1 cellular context compared by ENCODE assay signal in genomic region chr18:21550510-21550970, GRCh38.
TF ChIP-seq lines count a peak whose summit lies in the region.

No MANE protein-coding gene starts in this region.

TF ChIP-seq in HepG2, 621 proteins besides CTCF, POLR2A, EP300 and RAD21 (continued from another document):
- no peak for TF ChIP-seq ZBTB49 (CRISPR knock-in tag; IDR thresholded peaks at IDR 0.05; ENCODE audit: borderline replicate concordance)
- TF ChIP-seq ZNF747 (CRISPR knock-in tag; IDR thresholded peaks at IDR 0.05; ENCODE audit: borderline replicate concordance): no peak
- TF ChIP-seq MED8 (CRISPR knock-in tag; IDR thresholded peaks at IDR 0.05; ENCODE audit: insufficient replicate concordance): peak; percentile 44
- no peak for TF ChIP-seq ZNF563 (CRISPR knock-in tag; IDR thresholded peaks at IDR 0.05)
- no peak for TF ChIP-seq ELF4 (CRISPR knock-in tag; IDR thresholded peaks at IDR 0.05; ENCODE audit: borderline replicate concordance)
- TF ChIP-seq YEATS2 (CRISPR knock-in tag; IDR thresholded peaks at IDR 0.05; ENCODE audit: borderline replicate concordance): 0 out of 2 replicates have a peak, but pooled peaks have one; percentile 23
- no peak for TF ChIP-seq POLR2G (IDR thresholded peaks at IDR 0.05; ENCODE audit: low read depth, low read length)
- TF ChIP-seq ZMYM3 (CRISPR knock-in tag; IDR thresholded peaks at IDR 0.05): no peak; the same call in 1 of the 2 replicates
- no peak for TF ChIP-seq ZBTB21 (CRISPR knock-in tag; IDR thresholded peaks at IDR 0.05)
- TF ChIP-seq PHF8 (CRISPR knock-in tag; IDR thresholded peaks at IDR 0.05): 0 out of 2 replicates have a peak, but pooled peaks have one; percentile 33
- no peak for TF ChIP-seq ZNF414 (CRISPR knock-in tag; IDR thresholded peaks at IDR 0.05)
- no peak for TF ChIP-seq ZEB1 (IDR thresholded peaks at IDR 0.05; ENCODE audit: insufficient replicate concordance, low read depth)
- peak; percentile 57; the same call in 1 of the 2 replicates for TF ChIP-seq KLF6 (CRISPR knock-in tag; IDR thresholded peaks at IDR 0.05)
- no peak for TF ChIP-seq ZNF180 (CRISPR knock-in tag; IDR thresholded peaks at IDR 0.05; ENCODE audit: borderline replicate concordance, low read depth)
- TF ChIP-seq ZNF7 (CRISPR knock-in tag; IDR thresholded peaks at IDR 0.05): no peak
- TF ChIP-seq NCOR1 (IDR thresholded peaks at IDR 0.05; ENCODE audit: borderline replicate concordance, low read length): peak; percentile 90; the same call in 1 of the 2 replicates
